ENCODE assay signal across 2 cellular contexts in the genomic region with DNA sequence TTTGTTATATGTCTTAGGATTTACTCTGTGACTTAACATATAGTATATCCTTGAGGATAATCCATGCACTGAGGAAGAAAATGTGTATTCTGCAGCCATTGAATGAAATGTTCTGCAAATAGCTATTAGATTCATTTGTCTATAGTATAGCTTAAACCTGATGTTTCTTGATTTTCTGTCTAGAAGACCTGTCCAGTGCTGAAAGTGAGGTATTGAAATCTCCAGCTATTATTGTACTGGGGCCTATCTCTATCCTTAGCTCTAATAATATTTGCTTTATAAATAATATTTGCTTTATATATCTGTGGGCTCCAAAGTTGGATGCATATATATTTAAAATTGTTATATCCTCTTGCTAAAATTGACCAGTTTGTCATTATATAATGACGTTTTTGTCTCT.
TF ChIP-seq lines count a peak whose summit lies in the region.

No MANE protein-coding gene starts in this region.

TF ChIP-seq in A549, 52 proteins besides CTCF, POLR2A, EP300 and RAD21 (continued from another document):
- TF ChIP-seq, protein P1, sequence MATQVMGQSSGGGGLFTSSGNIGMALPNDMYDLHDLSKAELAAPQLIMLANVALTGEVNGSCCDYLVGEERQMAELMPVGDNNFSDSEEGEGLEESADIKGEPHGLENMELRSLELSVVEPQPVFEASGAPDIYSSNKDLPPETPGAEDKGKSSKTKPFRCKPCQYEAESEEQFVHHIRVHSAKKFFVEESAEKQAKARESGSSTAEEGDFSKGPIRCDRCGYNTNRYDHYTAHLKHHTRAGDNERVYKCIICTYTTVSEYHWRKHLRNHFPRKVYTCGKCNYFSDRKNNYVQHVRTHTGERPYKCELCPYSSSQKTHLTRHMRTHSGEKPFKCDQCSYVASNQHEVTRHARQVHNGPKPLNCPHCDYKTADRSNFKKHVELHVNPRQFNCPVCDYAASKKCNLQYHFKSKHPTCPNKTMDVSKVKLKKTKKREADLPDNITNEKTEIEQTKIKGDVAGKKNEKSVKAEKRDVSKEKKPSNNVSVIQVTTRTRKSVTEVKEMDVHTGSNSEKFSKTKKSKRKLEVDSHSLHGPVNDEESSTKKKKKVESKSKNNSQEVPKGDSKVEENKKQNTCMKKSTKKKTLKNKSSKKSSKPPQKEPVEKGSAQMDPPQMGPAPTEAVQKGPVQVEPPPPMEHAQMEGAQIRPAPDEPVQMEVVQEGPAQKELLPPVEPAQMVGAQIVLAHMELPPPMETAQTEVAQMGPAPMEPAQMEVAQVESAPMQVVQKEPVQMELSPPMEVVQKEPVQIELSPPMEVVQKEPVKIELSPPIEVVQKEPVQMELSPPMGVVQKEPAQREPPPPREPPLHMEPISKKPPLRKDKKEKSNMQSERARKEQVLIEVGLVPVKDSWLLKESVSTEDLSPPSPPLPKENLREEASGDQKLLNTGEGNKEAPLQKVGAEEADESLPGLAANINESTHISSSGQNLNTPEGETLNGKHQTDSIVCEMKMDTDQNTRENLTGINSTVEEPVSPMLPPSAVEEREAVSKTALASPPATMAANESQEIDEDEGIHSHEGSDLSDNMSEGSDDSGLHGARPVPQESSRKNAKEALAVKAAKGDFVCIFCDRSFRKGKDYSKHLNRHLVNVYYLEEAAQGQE (IDR thresholded peaks at IDR 0.05), result peak; percentile 68; the same call in 1 of the 2 replicates

TF ChIP-seq in Ishikawa, 13 proteins besides CTCF, POLR2A, EP300 and RAD21 (continued from another document):
- TF ChIP-seq, protein P1 (IDR thresholded peaks at IDR 0.05; ENCODE audit: low read depth), result peak; percentile 48; the same call in 1 of the 2 replicates
- no peak for TF ChIP-seq CEBPB (IDR thresholded peaks at IDR 0.05)
